20 cellular contexts compared by ENCODE assay signal in genomic region chr12:71655907-71656306, GRCh38. TPM values are rescaled to one million over a fixed set of nuclear protein-coding genes. Genes with fewer than 3 reads are reported as not detected.
A peak's percentile ranks its signal among the peaks of the same experiment; 100 is the strongest.
DNase-seq lines count a peak whose midpoint lies in the region; ATAC-seq lines count a peak whose summit lies in the region.
"Had no signal": no experiment of that assay in that cellular context is flagged by ENCODE, and none has a peak within 500 bp of the region (broad histone marks: within the 10 kb centered on the region; RNA-seq: fewer than 3 reads in every experiment).

No MANE protein-coding gene starts in this region.

- H3F3A ChIP-seq in GM23248 (ENCODE audit: insufficient read depth): peaks cover 40% of the 10 kb centered on the region; the same call in 1 of the 2 replicates

- H4K20me1 ChIP-seq in GM23248 (ENCODE audit: insufficient read depth): peaks cover 20% of the 10 kb centered on the region

- no peaks in the 10 kb centered on the region for H3K9me2 ChIP-seq in GM23248 (ENCODE audit: insufficient read depth)

- peaks cover 100% of the 10 kb centered on the region for H3K79me2 ChIP-seq in GM23248 (ENCODE audit: insufficient read depth)

- H3K4me3 ChIP-seq in GM23248: peak overlapping the region; percentile 5; the same call in 1 of the 2 replicates

- in situ Hi-C loops in GM23248 (cut with MboI): no loop called here

- no peak for DNase-seq in activated CD4-positive, alpha-beta T cell treated with anti-CD3 and anti-CD28 coated beads for 36 hours
- no peak for DNase-seq in activated CD4-positive, alpha-beta T cell treated with anti-CD3 and anti-CD28 coated beads for 48 hours
- no peak for DNase-seq in GM23248
- no peak for DNase-seq in activated naive CD8-positive, alpha-beta T cell treated with anti-CD3 and anti-CD28 coated beads for 36 hours
- no peak for DNase-seq in naive thymus-derived CD8-positive, alpha-beta T cell
- DNase-seq in NCI-H82 treated with DMSO at 0.1 percent for 48 hours (lab: John Stamatoyannopoulos, UW; ENCODE audit: unreplicated experiment): no peak
- no peak for DNase-seq in putamen (ENCODE audit: low spot score)
- no peak for DNase-seq in posterior vena cava (ENCODE audit: low spot score)
- DNase-seq: anterior cingulate cortex; cortex of kidney; HCEC 1CT; mesendoderm; NCI-H2081; NCI-H510A treated with DMSO at 0.1 percent for 48 hours; nucleus accumbens; stimulated activated CD4-positive, alpha-beta T cell treated with anti-CD3 and anti-CD28 coated beads, Interleukin-4, amount 100 ng/mL, for 24 hours; trophoblast cell had no signal

- ATAC-seq in activated CD4-positive, alpha-beta T cell treated with anti-CD3 and anti-CD28 coated beads for 36 hours: no peak
- ATAC-seq in naive thymus-derived CD8-positive, alpha-beta T cell: no peak
- ATAC-seq: esophagus mucosa, sciatic nerve had no signal

- 100% methylated on average over 1 of the region's 1 CpG for WGBS in GM23248 (ENCODE audit: low coverage in 1 of 2, low lambda C conversion rate in 2 of 2, missing lambda C conversion rate in 2 of 2), 2 experiments

- no peaks in the 10 kb centered on the region for H3K27me3 Mint-ChIP-seq in activated CD4-positive, alpha-beta T cell treated with anti-CD3 and anti-CD28 coated beads for 36 hours
- H3K27me3 Mint-ChIP-seq in activated naive CD8-positive, alpha-beta T cell treated with anti-CD3 and anti-CD28 coated beads for 36 hours: no peaks in the 10 kb centered on the region
- H3K27me3 Mint-ChIP-seq in naive thymus-derived CD8-positive, alpha-beta T cell: no peaks in the 10 kb centered on the region

- H3K36me3 Mint-ChIP-seq in activated CD4-positive, alpha-beta T cell treated with anti-CD3 and anti-CD28 coated beads for 36 hours (ENCODE audit: low read depth): peaks cover 29% of the 10 kb centered on the region
- peaks cover 17% of the 10 kb centered on the region for H3K36me3 Mint-ChIP-seq in activated naive CD8-positive, alpha-beta T cell treated with anti-CD3 and anti-CD28 coated beads for 36 hours
- peaks cover 10 to 51% (median 22%) of the 10 kb centered on the region in 3 donors for H3K36me3 Mint-ChIP-seq in naive thymus-derived CD8-positive, alpha-beta T cell

- POLR2A ChIA-PET in activated CD4-positive, alpha-beta T cell treated with anti-CD3 and anti-CD28 coated beads for 36 hours (lab: Charles Lee): interaction anchor here (0.5 kb wide), 1 partner anchor 225 kb away, joined by 3 read pairs; no protein-coding TSS in a partner anchor
- POLR2A ChIA-PET in naive thymus-derived CD8-positive, alpha-beta T cell (lab: Charles Lee): interaction anchor here (0.6 kb wide), 1 partner anchor 30 kb away, joined by 3 read pairs; the partner anchor contains the start of gene TMEM19

- H3K4me2 ChIP-seq in GM23248 (ENCODE audit: unreplicated experiment): peak overlapping the region; percentile 63

- intact Hi-C loops in activated CD4-positive, alpha-beta T cell treated with anti-CD3 and anti-CD28 coated beads for 36 hours (cut with DNase I, micrococcal nuclease): no loop called here
- intact Hi-C loops in posterior vena cava (cut with DNase I): no loop called here

- no peak overlapping the region for H3K9ac ChIP-seq in GM23248

- no peaks in the 10 kb centered on the region for H3K9me3 ChIP-seq in GM23248 (ENCODE audit: low read depth)

- peaks cover 43% of the 10 kb centered on the region for H3K4me1 ChIP-seq in GM23248 (ENCODE audit: insufficient read depth)

- peak overlapping the region; percentile 37 for H3K4me3 Mint-ChIP-seq in activated CD4-positive, alpha-beta T cell treated with anti-CD3 and anti-CD28 coated beads for 36 hours
- H3K4me3 Mint-ChIP-seq in activated naive CD8-positive, alpha-beta T cell treated with anti-CD3 and anti-CD28 coated beads for 36 hours: peak overlapping the region; percentile 14
- peak overlapping the region; percentile 16 to 75 (median 60) for H3K4me3 Mint-ChIP-seq in naive thymus-derived CD8-positive, alpha-beta T cell

- H2AFZ ChIP-seq in GM23248: no peak overlapping the region

- H3K9me3 Mint-ChIP-seq in activated CD4-positive, alpha-beta T cell treated with anti-CD3 and anti-CD28 coated beads for 36 hours (ENCODE audit: low read depth): no peaks in the 10 kb centered on the region
- H3K9me3 Mint-ChIP-seq in activated naive CD8-positive, alpha-beta T cell treated with anti-CD3 and anti-CD28 coated beads for 36 hours: no peaks in the 10 kb centered on the region
- no peaks in the 10 kb centered on the region for H3K9me3 Mint-ChIP-seq in naive thymus-derived CD8-positive, alpha-beta T cell

- peaks cover 77% of the 10 kb centered on the region for H3K36me3 ChIP-seq in GM23248 (ENCODE audit: low read depth)

- peaks cover 45% of the 10 kb centered on the region for H3K4me1 Mint-ChIP-seq in activated CD4-positive, alpha-beta T cell treated with anti-CD3 and anti-CD28 coated beads for 36 hours
- peaks cover 38% of the 10 kb centered on the region for H3K4me1 Mint-ChIP-seq in activated naive CD8-positive, alpha-beta T cell treated with anti-CD3 and anti-CD28 coated beads for 36 hours
- H3K4me1 Mint-ChIP-seq in naive thymus-derived CD8-positive, alpha-beta T cell: peaks cover 12 to 46% (median 34%) of the 10 kb centered on the region in 4 donors

- peak overlapping the region; percentile 67 for H3K27ac Mint-ChIP-seq in activated CD4-positive, alpha-beta T cell treated with anti-CD3 and anti-CD28 coated beads for 36 hours
- peak overlapping the region; percentile 0 for H3K27ac Mint-ChIP-seq in activated naive CD8-positive, alpha-beta T cell treated with anti-CD3 and anti-CD28 coated beads for 36 hours
- peak overlapping the region in 2 of 10 donors; percentile 12 for H3K27ac Mint-ChIP-seq in naive thymus-derived CD8-positive, alpha-beta T cell

- CTCF ChIA-PET in activated CD4-positive, alpha-beta T cell treated with anti-CD3 and anti-CD28 coated beads for 36 hours (lab: Charles Lee): no interaction called here

- no peaks in the 10 kb centered on the region for H3K27me3 ChIP-seq in GM23248 (replicated peaks; ENCODE audit: insufficient read depth)

- no peak overlapping the region for H3K27ac ChIP-seq in GM23248
- H3K27ac ChIP-seq: C4-2B had no signal

RNA-seq across cellular contexts. Expression of gene ZFC3H1, which starts 7.7 kb away (rescaled TPM):
- total RNA-seq in activated CD4-positive, alpha-beta T cell treated with anti-CD3 and anti-CD28 coated beads for 36 hours: 10 to 100 TPM; 57.1 to 71.5 TPM
- 13.4 and 15.1 TPM in 2 replicates for total RNA-seq in GM23248 (2014; rRNA removed; shearing (Covaris generic))
- 25.4 and 27.0 TPM in 2 replicates for polyA plus RNA-seq in GM23248 (2016; fragmentation: Nextera tagmentation; extraction: Ambion mirVana)
- 10 to 100 TPM; 29.8 to 31.6 TPM for total RNA-seq in activated naive CD8-positive, alpha-beta T cell treated with anti-CD3 and anti-CD28 coated beads for 36 hours
- total RNA-seq in naive thymus-derived CD8-positive, alpha-beta T cell: 100 to 1,000 TPM; 117 to 118 TPM
- polyA plus RNA-seq in naive thymus-derived CD8-positive, alpha-beta T cell: 10 to 100 TPM; 19.1 to 28.5 (median 21.3) TPM
- total RNA-seq in posterior vena cava: 10 to 100 TPM; 47.2 to 47.9 TPM

RNA-seq across cellular contexts. Expression of gene THAP2, which starts 8.2 kb away (rescaled TPM):
- 10 to 100 TPM in 1 of 2 experiments, 1 to 10 TPM in 1; 8.7 to 11.8 TPM for total RNA-seq in activated CD4-positive, alpha-beta T cell treated with anti-CD3 and anti-CD28 coated beads for 36 hours
- 8.0 and 10.3 TPM in 2 replicates for total RNA-seq in GM23248 (2014; rRNA removed; shearing (Covaris generic))
- polyA plus RNA-seq in GM23248 (2016; fragmentation: Nextera tagmentation; extraction: Ambion mirVana): 5.0 and 7.0 TPM in 2 replicates
- 1 to 10 TPM; 7.5 to 7.6 TPM for total RNA-seq in activated naive CD8-positive, alpha-beta T cell treated with anti-CD3 and anti-CD28 coated beads for 36 hours
- 10 to 100 TPM; 14.3 to 15.8 TPM for total RNA-seq in naive thymus-derived CD8-positive, alpha-beta T cell
- 10 to 100 TPM in 1 of 3 donors, 1 to 10 TPM in 2; 9.6 to 11.6 (median 9.7) TPM for polyA plus RNA-seq in naive thymus-derived CD8-positive, alpha-beta T cell
- total RNA-seq in posterior vena cava: 1 to 10 TPM; 3.9 to 4.0 TPM

RNA-seq across cellular contexts. Expression of gene TMEM19, which starts 30.0 kb away (rescaled TPM):
- 10 to 100 TPM in 1 of 2 experiments, 1 to 10 TPM in 1; 6.1 to 12.9 TPM for total RNA-seq in activated CD4-positive, alpha-beta T cell treated with anti-CD3 and anti-CD28 coated beads for 36 hours
- total RNA-seq in GM23248 (2014; rRNA removed; shearing (Covaris generic)): 25.8 and 40.5 TPM in 2 replicates
- 16.0 and 18.2 TPM in 2 replicates for polyA plus RNA-seq in GM23248 (2016; fragmentation: Nextera tagmentation; extraction: Ambion mirVana)
- total RNA-seq in activated naive CD8-positive, alpha-beta T cell treated with anti-CD3 and anti-CD28 coated beads for 36 hours: 10 to 100 TPM; 16.2 to 21.6 TPM
- total RNA-seq in naive thymus-derived CD8-positive, alpha-beta T cell: 10 to 100 TPM; 22.0 to 30.5 TPM
- 10 to 100 TPM; 40.1 to 53.8 (median 43.5) TPM for polyA plus RNA-seq in naive thymus-derived CD8-positive, alpha-beta T cell
- total RNA-seq in posterior vena cava: 10 to 100 TPM; 12.9 to 14.1 TPM
